9 cellular contexts compared by ENCODE assay signal in the genomic region with DNA sequence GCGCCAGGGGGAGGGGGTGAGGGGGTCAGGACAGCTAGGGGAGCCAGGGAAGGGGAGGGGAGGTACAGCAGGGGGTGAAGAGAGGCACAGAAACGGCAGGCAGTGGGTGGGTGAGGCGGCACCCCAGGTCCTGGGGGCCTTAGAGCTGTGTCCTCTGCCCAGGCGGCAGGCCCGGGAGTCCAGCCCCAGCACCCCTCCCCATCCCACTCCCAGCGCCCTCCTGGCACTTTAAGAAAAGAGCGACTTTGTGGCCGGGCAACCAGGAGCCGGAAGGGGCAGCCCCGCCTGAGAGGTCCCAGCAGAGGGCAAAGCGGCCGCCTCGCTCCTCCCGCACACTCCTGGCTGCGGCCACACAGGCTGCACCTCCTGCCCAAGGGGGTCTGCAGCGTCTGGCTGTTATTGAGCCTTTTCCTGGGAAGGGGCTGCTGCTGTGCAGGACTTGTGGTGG. TPM values are rescaled to one million over a fixed set of nuclear protein-coding genes. Genes with fewer than 3 reads are reported as not detected.
DNase-seq lines count a peak whose midpoint lies in the region; ATAC-seq and TF ChIP-seq lines count a peak whose summit lies in the region.
"Had no signal": no experiment of that assay in that cellular context is flagged by ENCODE, and none has a peak within 500 bp of the region (broad histone marks: within the 10 kb centered on the region; RNA-seq: fewer than 3 reads in every experiment).

No MANE protein-coding gene starts in this region.

- no peak for ATAC-seq in activated T-helper 17 cell treated with anti-CD3 and anti-CD28 coated beads, Interleukin-2, amount 50 U/mL, for 72 hours (replicated peaks)
- ATAC-seq in gastrocnemius medialis (peak in 1 of 2 donors; percentile 27), HG02763 (IDR thresholded peaks at IDR 0.05; ENCODE audit: unreplicated experiment) (no peak)

- H3K9ac ChIP-seq in GM23248 (peak overlapping the region; percentile 79; the same call in 1 of the 2 replicates), MM.1S (ENCODE audit: low read length) (no peak overlapping the region)

- H3K36me3 Mint-ChIP-seq in activated T-helper 17 cell treated with anti-CD3 and anti-CD28 coated beads, Interleukin-2, amount 50 U/mL, for 72 hours (ENCODE audit: low read depth), result no peaks in the 10 kb centered on the region
- no peaks in the 10 kb centered on the region for H3K36me3 Mint-ChIP-seq in endothelial cell (ENCODE audit: low read depth, unreplicated experiment)
- H3K36me3 Mint-ChIP-seq: activated naive CD8-positive, alpha-beta T cell treated with anti-CD3 and anti-CD28 coated beads, Interleukin-2, amount 10 ng/mL, durations not matched to agents 7 days and 5 days had no signal

- intact Hi-C loops in gastrocnemius medialis (cut with DNase I; ENCODE audit: low total_unique reads), result loop anchor here (1.0 kb wide), 1 partner anchor 68 kb away; no protein-coding TSS in a partner anchor

- H3K9me3 Mint-ChIP-seq in activated T-helper 17 cell treated with anti-CD3 and anti-CD28 coated beads, Interleukin-2, amount 50 U/mL, for 72 hours, result no peaks in the 10 kb centered on the region
- H3K9me3 Mint-ChIP-seq in endothelial cell (ENCODE audit: unreplicated experiment), result no peaks in the 10 kb centered on the region
- H3K9me3 Mint-ChIP-seq: activated naive CD8-positive, alpha-beta T cell treated with anti-CD3 and anti-CD28 coated beads, Interleukin-2, amount 10 ng/mL, durations not matched to agents 7 days and 5 days had no signal

- no peak overlapping the region for H3K27ac Mint-ChIP-seq in activated T-helper 17 cell treated with anti-CD3 and anti-CD28 coated beads, Interleukin-2, amount 50 U/mL, for 72 hours
- H3K27ac Mint-ChIP-seq in endothelial cell (ENCODE audit: unreplicated experiment), result no peak overlapping the region
- H3K27ac Mint-ChIP-seq: activated naive CD8-positive, alpha-beta T cell treated with anti-CD3 and anti-CD28 coated beads, Interleukin-2, amount 10 ng/mL, durations not matched to agents 7 days and 5 days had no signal

- in situ Hi-C loops in GM23248 (cut with MboI) (no loop called here), gastrocnemius medialis (cut with MboI; ENCODE audit: low sequenced_read_pairs in 4 of 4) (no loop called here)

- H3F3A ChIP-seq in GM23248 (ENCODE audit: insufficient read depth), result no peaks in the 10 kb centered on the region
- H3F3A ChIP-seq in MM.1S (ENCODE audit: insufficient read depth, low read length), result no peaks in the 10 kb centered on the region

- peaks cover 73% of the 10 kb centered on the region for H3K79me2 ChIP-seq in GM23248 (ENCODE audit: insufficient read depth)
- H3K79me2 ChIP-seq in MM.1S (ENCODE audit: low read length), result no peaks in the 10 kb centered on the region

- H3K27me3 Mint-ChIP-seq in activated T-helper 17 cell treated with anti-CD3 and anti-CD28 coated beads, Interleukin-2, amount 50 U/mL, for 72 hours, result no peaks in the 10 kb centered on the region
- H3K27me3 Mint-ChIP-seq in endothelial cell (ENCODE audit: unreplicated experiment), result peaks cover 3% of the 10 kb centered on the region

- no peaks in the 10 kb centered on the region for H3K27me3 ChIP-seq in GM23248 (replicated peaks; ENCODE audit: insufficient read depth)
- no peaks in the 10 kb centered on the region for H3K27me3 ChIP-seq in gastrocnemius medialis
- peaks cover 96% of the 10 kb centered on the region for H3K27me3 ChIP-seq in MM.1S (replicated peaks; ENCODE audit: insufficient read depth, low read length)

- H2AFZ ChIP-seq in GM23248, result no peak overlapping the region
- no peak overlapping the region for H2AFZ ChIP-seq in MM.1S (ENCODE audit: low read length)

- WGBS in GM23248 (ENCODE audit: low coverage in 1 of 2, low lambda C conversion rate in 2 of 2, missing lambda C conversion rate in 2 of 2), 2 experiments, result 55 to 73% methylated on average over 7 to 16 of the region's 16 CpGs

- TF ChIP-seq CTCF in gastrocnemius medialis (IDR thresholded peaks at IDR 0.05 in 4 of 5, conservative IDR thresholded peaks at IDR 0.05 in 1 of 5), result no peak
- no peak for TF ChIP-seq CTCF in MM.1S (IDR thresholded peaks at IDR 0.05; ENCODE audit: low read length)
- TF ChIP-seq CTCF in endothelial cell (IDR thresholded peaks at IDR 0.05; ENCODE audit: unreplicated experiment), result no peak

- H3K27ac ChIP-seq in GM23248 (peak overlapping the region; percentile 67), gastrocnemius medialis (peak overlapping the region in 2 of 4 donors; percentile 9 to 33), MM.1S (ENCODE audit: low read length) (no peak overlapping the region)

- H3K9me3 ChIP-seq in GM23248 (ENCODE audit: low read depth), result no peaks in the 10 kb centered on the region
- H3K9me3 ChIP-seq in gastrocnemius medialis, result no peaks in the 10 kb centered on the region
- no peaks in the 10 kb centered on the region for H3K9me3 ChIP-seq in MM.1S (replicated peaks; ENCODE audit: insufficient read depth, low read length)

- peak overlapping the region; percentile 60 for H3K4me3 Mint-ChIP-seq in activated T-helper 17 cell treated with anti-CD3 and anti-CD28 coated beads, Interleukin-2, amount 50 U/mL, for 72 hours
- no peak overlapping the region for H3K4me3 Mint-ChIP-seq in endothelial cell (ENCODE audit: unreplicated experiment)
- H3K4me3 Mint-ChIP-seq: activated naive CD8-positive, alpha-beta T cell treated with anti-CD3 and anti-CD28 coated beads, Interleukin-2, amount 10 ng/mL, durations not matched to agents 7 days and 5 days had no signal

- H3K4me2 ChIP-seq in GM23248 (ENCODE audit: unreplicated experiment), result peak overlapping the region; percentile 82
- H3K4me2 ChIP-seq in MM.1S (ENCODE audit: low read depth, low read length), result no peak overlapping the region

- H3K4me1 Mint-ChIP-seq in activated T-helper 17 cell treated with anti-CD3 and anti-CD28 coated beads, Interleukin-2, amount 50 U/mL, for 72 hours, result no peaks in the 10 kb centered on the region
- peaks cover 2% of the 10 kb centered on the region for H3K4me1 Mint-ChIP-seq in endothelial cell (ENCODE audit: unreplicated experiment)

- no peaks in the 10 kb centered on the region for H4K20me1 ChIP-seq in GM23248 (ENCODE audit: insufficient read depth)
- H4K20me1 ChIP-seq in MM.1S (ENCODE audit: insufficient read depth, low read length), result no peaks in the 10 kb centered on the region

- no peaks in the 10 kb centered on the region for H3K9me2 ChIP-seq in GM23248 (ENCODE audit: insufficient read depth)
- no peaks in the 10 kb centered on the region for H3K9me2 ChIP-seq in MM.1S (replicated peaks; ENCODE audit: insufficient read depth, low read length)

- H3K36me3 ChIP-seq in GM23248 (ENCODE audit: low read depth) (no peaks in the 10 kb centered on the region), gastrocnemius medialis (peaks cover 0 to 16% of the 10 kb centered on the region in 2 donors), MM.1S (replicated peaks; ENCODE audit: insufficient read depth, low read length) (no peaks in the 10 kb centered on the region)

- H3K4me1 ChIP-seq in GM23248 (ENCODE audit: insufficient read depth) (peaks cover 23% of the 10 kb centered on the region), gastrocnemius medialis (peaks cover 25 to 45% of the 10 kb centered on the region in 2 donors), MM.1S (ENCODE audit: low read length) (no peaks in the 10 kb centered on the region)

- DNase-seq in GM23248 (peak; percentile 43), hypothalamus (lab: John Stamatoyannopoulos, UW) (peak in 33 of 51 donors; percentile 26 to 92 (median 68)), gastrocnemius medialis (no peak), MM.1S (no peak), endothelial cell (ENCODE audit: low spot score) (no peak)
- DNase-seq in activated naive CD4-positive, alpha-beta T cell (lab: John Stamatoyannopoulos, UW), result no peak
- DNase-seq: activated naive CD8-positive, alpha-beta T cell treated with anti-CD3 and anti-CD28 coated beads, Interleukin-2, amount 10 ng/mL, durations not matched to agents 7 days and 5 days had no signal

- H3K4me3 ChIP-seq in GM23248, result peak overlapping the region; percentile 67
- H3K4me3 ChIP-seq in gastrocnemius medialis, result peak overlapping the region; percentile 46 to 60 (median 52)
- no peak overlapping the region for H3K4me3 ChIP-seq in MM.1S (ENCODE audit: low read length)

- TF ChIP-seq POLR2A in gastrocnemius medialis (IDR thresholded peaks at IDR 0.05), result no peak

RNA-seq across cellular contexts. Expression of gene NACC2, which starts 42.6 kb away (rescaled TPM):
- 30.7 and 35.9 TPM in 2 replicates for total RNA-seq in GM23248 (2014; rRNA removed; shearing (Covaris generic))
- polyA plus RNA-seq in GM23248 (2016; fragmentation: Nextera tagmentation; extraction: Ambion mirVana), result 5.2 and 5.3 TPM in 2 replicates
- total RNA-seq in activated T-helper 17 cell treated with anti-CD3 and anti-CD28 coated beads, Interleukin-2, amount 50 U/mL, for 72 hours, result 1 to 10 TPM; 7.8 to 9.7 TPM
- 10 to 100 TPM; 26.0 to 51.7 (median 43.5) TPM for total RNA-seq in gastrocnemius medialis
- total RNA-seq in endothelial cell (ENCODE audit: unreplicated experiment), result 9.6 TPM

Comparison
In these comparisons a context has a peak if more than half of its experiments do, and no peak if none do; other contexts are left out.
1. DNase-seq: peak in GM23248 (single experiment) and hypothalamus (33 of 51); none in gastrocnemius medialis (0 of 2), MM.1S (single experiment), activated naive CD4-positive, alpha-beta T cell (0 of 4) and endothelial cell (single experiment).